ENCODE assay signal across 1 cellular context in genomic region chr3:10248184-10248983, GRCh38.
TF ChIP-seq lines count a peak whose summit lies in the region.

TSS of gene TATDN2 (plus strand) at chr3:10248459. CDS start at chr3:10249201, 742 bp downstream.

TF ChIP-seq in K562, 482 proteins besides CTCF, POLR2A, EP300 and RAD21 (continued from another document and continues in another):
- TF ChIP-seq ZNF592 (IDR thresholded peaks at IDR 0.05): peak; percentile 78
- TF ChIP-seq ZNF165 (CRISPR knock-in tag; IDR thresholded peaks at IDR 0.05; ENCODE audit: borderline replicate concordance): no peak
- no peak for TF ChIP-seq ZHX1 (conservative IDR thresholded peaks at IDR 0.05; ENCODE audit: low read length)
- peak; percentile 84 for TF ChIP-seq FIP1L1 (IDR thresholded peaks at IDR 0.05; ENCODE audit: low read depth, low read length, poor library complexity, severe bottlenecking)
- no peak for TF ChIP-seq ZBTB12 (CRISPR knock-in tag; IDR thresholded peaks at IDR 0.05)
- TF ChIP-seq RREB1 (CRISPR knock-in tag; IDR thresholded peaks at IDR 0.05): peak; percentile 80; the same call in 1 of the 2 replicates
- TF ChIP-seq SMARCB1 (IDR thresholded peaks at IDR 0.05; ENCODE audit: insufficient read length, low read depth): no peak
- peak; percentile 49 for TF ChIP-seq ETS2 (tag; IDR thresholded peaks at IDR 0.05; ENCODE audit: borderline replicate concordance, poor library complexity, severe bottlenecking)
- peak; percentile 48; the same call in 1 of the 2 replicates for TF ChIP-seq JUND (IDR thresholded peaks at IDR 0.05; ENCODE audit: borderline replicate concordance, low read depth, low read length)
- peak; percentile 56; the same call in 1 of the 3 replicates for TF ChIP-seq JUND (tag; IDR thresholded peaks at IDR 0.05; ENCODE audit: borderline replicate concordance, low read depth, low read length)
- TF ChIP-seq MED1 (CRISPR knock-in tag; IDR thresholded peaks at IDR 0.05; ENCODE audit: borderline replicate concordance): no peak
- TF ChIP-seq NFIC (IDR thresholded peaks at IDR 0.05): peak; percentile 27
- TF ChIP-seq ATF1 (CRISPR knock-in tag; IDR thresholded peaks at IDR 0.05): 0 out of 2 replicates have a peak, but pooled peaks have one; percentile 1
- peak; percentile 86 for TF ChIP-seq ATF1 (tag; IDR thresholded peaks at IDR 0.05)
- no peak for TF ChIP-seq ZFPM2 (CRISPR knock-in tag; IDR thresholded peaks at IDR 0.05)
- TF ChIP-seq SP2 (IDR thresholded peaks at IDR 0.05; ENCODE audit: extremely low read depth, low read depth, low read length, poor library complexity, severe bottlenecking): peak; percentile 30
- 0 out of 2 replicates have a peak, but pooled peaks have one; percentile 31 for TF ChIP-seq CUX1 (CRISPR knock-in tag; IDR thresholded peaks at IDR 0.05)
- no peak for TF ChIP-seq FOXP4 (CRISPR knock-in tag; IDR thresholded peaks at IDR 0.05; ENCODE audit: borderline replicate concordance)
- peak; percentile 56; the same call in 1 of the 2 replicates for TF ChIP-seq MBD2 (IDR thresholded peaks at IDR 0.05; ENCODE audit: borderline replicate concordance, low read depth)
- peak; percentile 85 for TF ChIP-seq TAF1 (IDR thresholded peaks at IDR 0.05; ENCODE audit: control insufficient read depth, extremely low read depth, insufficient read depth, low read length, severe bottlenecking)
- no peak for TF ChIP-seq TCF7L2 (IDR thresholded peaks at IDR 0.05; ENCODE audit: low read depth, low read length)
- peak; percentile 80; the same call in 1 of the 2 replicates for TF ChIP-seq KLF1 (tag; IDR thresholded peaks at IDR 0.05)
- TF ChIP-seq NFYB (IDR thresholded peaks at IDR 0.05; ENCODE audit: extremely low read depth, insufficient read length): peak; percentile 39
- TF ChIP-seq UBTF (IDR thresholded peaks at IDR 0.05; ENCODE audit: borderline replicate concordance in 1 of 2, low read depth in 2 of 2, low read length in 2 of 2): peak; percentile 33 to 73; a peak in 2 of 4 replicates
- TF ChIP-seq PYGO2 (tag; IDR thresholded peaks at IDR 0.05): no peak
- TF ChIP-seq SIN3A (IDR thresholded peaks at IDR 0.05; ENCODE audit: borderline replicate concordance in 2 of 2, control insufficient read depth in 1 of 2, low read depth in 2 of 2, low read length in 2 of 2): peak; percentile 37 to 80; a peak in 2 of 4 replicates
- no peak for TF ChIP-seq COPS2 (conservative IDR thresholded peaks at IDR 0.05)
- TF ChIP-seq ZBTB7A (IDR thresholded peaks at IDR 0.05; ENCODE audit: borderline replicate concordance, control insufficient read depth, low read depth, low read length): peak; percentile 97
- TF ChIP-seq ZNF436 (CRISPR knock-in tag; IDR thresholded peaks at IDR 0.05): no peak
- 0 out of 2 replicates have a peak, but pooled peaks have one; percentile 8 for TF ChIP-seq E2F3 (CRISPR knock-in tag; IDR thresholded peaks at IDR 0.05)
